8 cellular contexts compared by ENCODE assay signal in genomic region chr10:113681533-113682470, GRCh38. TPM values are rescaled to one million over a fixed set of nuclear protein-coding genes. Genes with fewer than 3 reads are reported as not detected.
DNase-seq lines count a peak whose midpoint lies in the region; ATAC-seq, FAIRE-seq and TF ChIP-seq lines count a peak whose summit lies in the region.

No MANE protein-coding gene starts in this region.

- FAIRE-seq in pancreas (lab: Jason Lieb, UNC) = no peak

- H3K4me3 ChIP-seq in pancreas = peak overlapping the region in 1 of 4 donors; percentile 97

- no peaks in the 10 kb centered on the region for H3K9me3 ChIP-seq in pancreas

- H3K27me3 ChIP-seq in pancreas = no peaks in the 10 kb centered on the region

- H3K4me1 ChIP-seq in pancreas = peaks cover 7 to 10% (median 9%) of the 10 kb centered on the region in 3 donors

- ATAC-seq in HG03045 (IDR thresholded peaks at IDR 0.05; ENCODE audit: unreplicated experiment) = peak; percentile 50
- ATAC-seq in pancreas = no peak

- WGBS in pancreas, 2 donors = 82 to 89% methylated on average over 5 of the region's 5 CpGs

- TF ChIP-seq CTCF in pancreas (IDR thresholded peaks at IDR 0.05) = no peak

- no peaks in the 10 kb centered on the region for H3K36me3 ChIP-seq in pancreas

- peak overlapping the region in 1 of 4 donors; percentile 98 for H3K27ac ChIP-seq in pancreas

- intact Hi-C loops in pancreas (cut with DNase I) = no loop called here

- peak; percentile 47 for DNase-seq in activated naive CD4-positive, alpha-beta T cell treated with Interleukin-2 at 50 U/mL for 16 hours
- DNase-seq in activated naive CD4-positive, alpha-beta T cell (lab: John Stamatoyannopoulos, UW) = no peak
- DNase-seq in activated T-cell treated with anti-CD3 and anti-CD28 coated beads, Interleukin-2, amount 50 U/mL, for 48 hours = peak; percentile 54 to 59
- peak; percentile 21 to 33 for DNase-seq in stimulated activated CD4-positive, alpha-beta T cell treated with anti-CD3 and anti-CD28 coated beads, Interleukin-15, amount 100 ng/mL, for 48 hours (ENCODE audit: low read depth in 2 of 2)
- DNase-seq in occipital lobe (lab: John Stamatoyannopoulos, UW) (no peak), SW 1271 (lab: John Stamatoyannopoulos, UW) (no peak), pancreas (no peak)

RNA-seq across cellular contexts. Expression of gene CASP7, which starts 2.1 kb away (rescaled TPM):
- total RNA-seq in occipital lobe = 3.9 TPM
- total RNA-seq in pancreas = 10 to 100 TPM in 5 of 6 donors, 1 to 10 TPM in 1; 7.0 to 28.7 (median 15.1) TPM
- 10 to 100 TPM in 1 of 2 donors, 1 to 10 TPM in 1; 9.4 to 15.1 TPM for polyA plus RNA-seq in pancreas

RNA-seq across cellular contexts. Expression of gene NRAP, which starts 18.0 kb away (rescaled TPM):
- total RNA-seq in occipital lobe = 0.31 TPM
- total RNA-seq in pancreas = under 1 TPM in 5 of 6 donors, not detected in 1; 0.03 to 0.67 (median 0.03) TPM
- polyA plus RNA-seq in pancreas = under 1 TPM; 0.04 to 0.21 TPM

Comparison
In these comparisons a context has a peak if more than half of its experiments do, and no peak if none do; other contexts are left out.
1. DNase-seq: peak in activated naive CD4-positive, alpha-beta T cell treated with Interleukin-2 at 50 U/mL for 16 hours (single experiment), activated T-cell treated with anti-CD3 and anti-CD28 coated beads, Interleukin-2, amount 50 U/mL, for 48 hours (2 of 2) and stimulated activated CD4-positive, alpha-beta T cell treated with anti-CD3 and anti-CD28 coated beads, Interleukin-15, amount 100 ng/mL, for 48 hours (2 of 2); none in activated naive CD4-positive, alpha-beta T cell (0 of 4), occipital lobe (single experiment), SW 1271 (0 of 2) and pancreas (0 of 6).